21 cellular contexts compared by ENCODE assay signal in the genomic region with DNA sequence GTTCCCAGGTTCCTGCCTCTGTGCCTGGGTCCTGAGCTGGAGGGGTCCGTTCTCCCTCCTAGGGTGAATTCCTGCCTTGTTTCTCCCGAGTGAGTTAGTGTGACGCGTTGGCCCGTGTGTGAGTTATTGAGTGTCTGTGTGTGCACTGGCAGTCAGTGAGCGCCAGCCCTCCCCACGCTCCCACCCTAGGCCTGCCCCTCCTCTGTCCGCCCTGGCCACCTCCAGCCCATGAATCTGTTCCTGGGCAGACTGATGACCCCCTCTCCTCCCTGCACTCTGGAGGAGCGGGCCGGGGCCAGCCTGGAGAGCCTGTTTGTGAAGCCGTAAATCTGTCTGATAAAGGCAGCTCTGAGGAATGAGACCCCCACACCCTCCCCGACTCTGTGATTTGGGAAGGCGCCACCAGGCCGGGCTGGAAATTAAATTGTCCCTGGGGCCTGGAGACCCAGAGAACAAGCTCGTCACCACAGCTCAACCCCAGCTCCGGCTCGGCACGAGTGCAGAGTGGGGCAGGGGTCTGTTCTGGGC. TPM values are rescaled to one million over a fixed set of nuclear protein-coding genes. Genes with fewer than 3 reads are reported as not detected.
DNase-seq lines count a peak whose midpoint lies in the region; ATAC-seq and TF ChIP-seq lines count a peak whose summit lies in the region.
"Had no signal": no experiment of that assay in that cellular context is flagged by ENCODE, and none has a peak within 500 bp of the region (broad histone marks: within the 10 kb centered on the region; RNA-seq: fewer than 3 reads in every experiment).

No MANE protein-coding gene starts in this region.

- H3K9ac ChIP-seq in BLaER1 treated with 17β-estradiol and CSF1 and Interleukin-3, amounts not matched to agents 10 nM and 100 nM: peak overlapping the region in 7 of 11 experiments; percentile 1 to 68 (median 55); a peak in 10 of 22 replicates
- no peak overlapping the region for H3K9ac ChIP-seq in rectal smooth muscle tissue (ENCODE audit: low read length)
- H3K9ac ChIP-seq: GM23248 had no signal

- peaks cover under 1 to 13% (median 7%) of the 10 kb centered on the region in 11 experiments; a peak in 16 of 22 replicates for H3K36me3 ChIP-seq in BLaER1 treated with 17β-estradiol and CSF1 and Interleukin-3, amounts not matched to agents 10 nM and 100 nM
- H3K36me3 ChIP-seq in mesodermal cell (ENCODE audit: control insufficient read depth, insufficient read depth, low read length) (peaks cover 5% of the 10 kb centered on the region), rectal smooth muscle tissue (ENCODE audit: control insufficient read depth, insufficient read depth, low read length) (no peaks in the 10 kb centered on the region), mucosa of descending colon (ENCODE audit: low read depth) (no peaks in the 10 kb centered on the region)

- peaks cover 0 to 14% (median 7%) of the 10 kb centered on the region in 11 experiments; a peak in 9 of 22 replicates for H4K20me1 ChIP-seq in BLaER1 treated with 17β-estradiol and CSF1 and Interleukin-3, amounts not matched to agents 10 nM and 100 nM

- H3K4me2 ChIP-seq in BLaER1 treated with 17β-estradiol and CSF1 and Interleukin-3, amounts not matched to agents 10 nM and 100 nM: peak overlapping the region; percentile 78 to 96 (median 84)

- H3K4me3 Mint-ChIP-seq in T-helper 17 cell: no peak overlapping the region
- H3K4me3 Mint-ChIP-seq: CD4-positive, alpha-beta memory T cell had no signal

- ATAC-seq in HG03095 (IDR thresholded peaks at IDR 0.05; ENCODE audit: unreplicated experiment): no peak
- ATAC-seq in mucosa of descending colon: no peak
- ATAC-seq in T-helper 17 cell: no peak
- ATAC-seq: HCT116 had no signal

- no peaks in the 10 kb centered on the region for H3K27me3 Mint-ChIP-seq in T-helper 17 cell
- H3K27me3 Mint-ChIP-seq: CD4-positive, alpha-beta memory T cell had no signal

- H3K4me1 Mint-ChIP-seq in T-helper 17 cell: no peaks in the 10 kb centered on the region
- H3K4me1 Mint-ChIP-seq: CD4-positive, alpha-beta memory T cell had no signal

- peaks cover 0 to 31% (median 21%) of the 10 kb centered on the region in 11 experiments; a peak in 14 of 22 replicates for H3K27me3 ChIP-seq in BLaER1 treated with 17β-estradiol and CSF1 and Interleukin-3, amounts not matched to agents 10 nM and 100 nM
- peaks cover 2% of the 10 kb centered on the region for H3K27me3 ChIP-seq in rectal smooth muscle tissue (ENCODE audit: control insufficient read depth, insufficient read depth, low read length)

- H3K4me1 ChIP-seq in BLaER1 treated with 17β-estradiol and CSF1 and Interleukin-3, amounts not matched to agents 10 nM and 100 nM: peaks cover 13 to 47% (median 30%) of the 10 kb centered on the region in 10 experiments
- peaks cover 5% of the 10 kb centered on the region for H3K4me1 ChIP-seq in mesodermal cell (ENCODE audit: control insufficient read depth, insufficient read depth, low read length, poor library complexity, severe bottlenecking)
- H3K4me1 ChIP-seq in rectal smooth muscle tissue (ENCODE audit: control insufficient read depth, insufficient read depth, low read length): peaks cover 4% of the 10 kb centered on the region
- H3K4me1 ChIP-seq in mucosa of descending colon (ENCODE audit: low read depth): no peaks in the 10 kb centered on the region

- H3K27ac ChIP-seq in BLaER1 treated with 17β-estradiol and CSF1 and Interleukin-3, amounts not matched to agents 10 nM and 100 nM: no peak overlapping the region; a peak in 3 of 22 replicates
- peak overlapping the region; percentile 55 for H3K27ac ChIP-seq in mesodermal cell (ENCODE audit: low read depth, low read length, severe bottlenecking)
- H3K27ac ChIP-seq in rectal smooth muscle tissue (ENCODE audit: low read depth, low read length): peak overlapping the region; percentile 30
- H3K27ac ChIP-seq: GM23248, HL-60 had no signal

- DNase-seq in SK-N-DZ (ENCODE audit: low spot score) (peak; percentile 94), mucosa of descending colon (no peak), T-helper 17 cell (no peak)
- DNase-seq: ACHN; AML-193; CD4-positive, alpha-beta memory T cell; DMS79; GM23248; NCI-H187 treated with DMSO at 0.1 percent for 48 hours; NCI-H446; NK-92 treated with Interleukin-12 subunit alpha and Interleukin-12 subunit beta, amount 100 ng/mL, for 24 hours; OCI-M1; SIG-M5 had no signal

- no peak overlapping the region for H3K4me3 ChIP-seq in BLaER1 treated with 17β-estradiol and CSF1 and Interleukin-3, amounts not matched to agents 10 nM and 100 nM
- no peak overlapping the region for H3K4me3 ChIP-seq in mesodermal cell (ENCODE audit: extremely low read depth, insufficient read depth, low read length, poor library complexity, severe bottlenecking)
- H3K4me3 ChIP-seq in rectal smooth muscle tissue (ENCODE audit: low read length): no peak overlapping the region
- H3K4me3 ChIP-seq in mucosa of descending colon: no peak overlapping the region
- H3K4me3 ChIP-seq: GM23248 had no signal

- H3K27ac Mint-ChIP-seq in T-helper 17 cell: no peak overlapping the region

- WGBS in mesodermal cell (ENCODE audit: insufficient coverage in 2 of 2), 2 experiments: 90 to 91% methylated on average over 10 to 12 of the region's 18 CpGs

- no peaks in the 10 kb centered on the region for H3K9me3 ChIP-seq in BLaER1 treated with 17β-estradiol and CSF1 and Interleukin-3, amounts not matched to agents 10 nM and 100 nM (replicated peaks in 1 of 11)
- H3K9me3 ChIP-seq in mesodermal cell (ENCODE audit: control insufficient read depth, low read length): no peaks in the 10 kb centered on the region
- H3K9me3 ChIP-seq in mucosa of descending colon: no peaks in the 10 kb centered on the region
- H3K9me3 ChIP-seq in T-helper 17 cell (ENCODE audit: control insufficient read depth, low read length, poor library complexity, severe bottlenecking): no peaks in the 10 kb centered on the region

- intact Hi-C loops in mucosa of descending colon (cut with DNase I, micrococcal nuclease): no loop called here

- no peaks in the 10 kb centered on the region for H3K36me3 Mint-ChIP-seq in T-helper 17 cell (ENCODE audit: low read depth)

- no peak for TF ChIP-seq CTCF in mucosa of descending colon (IDR thresholded peaks at IDR 0.05)

RNA-seq across cellular contexts. Expression of gene TSSC4, which starts 8.5 kb away (rescaled TPM):
- 61.2 and 72.3 TPM in 2 replicates for polyA plus RNA-seq in SK-N-DZ (2014; cell fraction: cytosol; rRNA removed)
- polyA plus RNA-seq in SK-N-DZ (2014; cell fraction: nucleus; rRNA removed): 62.2 and 69.1 TPM in 2 replicates
- polyA plus RNA-seq in mesodermal cell (2013, experiment 1 of 2): 33.0 TPM
- 33.4 TPM for polyA plus RNA-seq in mesodermal cell (2013, experiment 2 of 2)
- 10 to 100 TPM; 33.9 to 58.8 (median 39.2) TPM for total RNA-seq in mucosa of descending colon
- 10 to 100 TPM; 47.9 to 60.3 TPM for total RNA-seq in T-helper 17 cell

RNA-seq across cellular contexts. Expression of gene CD81, which starts 32.0 kb away (rescaled TPM):
- 138 and 159 TPM in 2 replicates for polyA plus RNA-seq in SK-N-DZ (2014; cell fraction: cytosol; rRNA removed)
- polyA plus RNA-seq in SK-N-DZ (2014; cell fraction: nucleus; rRNA removed): 94.7 and 112 TPM in 2 replicates
- polyA plus RNA-seq in mesodermal cell (2013, experiment 1 of 2): 335 TPM
- 274 TPM for polyA plus RNA-seq in mesodermal cell (2013, experiment 2 of 2)
- total RNA-seq in mucosa of descending colon (100 to 1,000 TPM in 2 of 3 donors, 10 to 100 TPM in 1; 98.7 to 551 (median 186) TPM), T-helper 17 cell (100 to 1,000 TPM; 153 to 194 TPM)

RNA-seq across cellular contexts. Expression of gene TRPM5, which starts 35.2 kb away (rescaled TPM):
- 0.26 and 0.38 TPM in 2 replicates for polyA plus RNA-seq in SK-N-DZ (2014; cell fraction: cytosol; rRNA removed)
- 2.9 and 3.9 TPM in 2 replicates for polyA plus RNA-seq in SK-N-DZ (2014; cell fraction: nucleus; rRNA removed)
- 0.07 TPM for polyA plus RNA-seq in mesodermal cell (2013, experiment 1 of 2)
- polyA plus RNA-seq in mesodermal cell (2013, experiment 2 of 2): 0.15 TPM
- total RNA-seq in mucosa of descending colon (1 to 10 TPM; 2.2 to 3.7 (median 2.5) TPM), T-helper 17 cell (under 1 TPM; 0.07 to 0.08 TPM)
- total RNA-seq: G401, GM23248, RPMI7951 had no signal
- polyA plus RNA-seq: CD4-positive, alpha-beta memory T cell; GM23248 had no signal

RNA-seq across cellular contexts. Expression of gene KCNQ1, which starts 35.7 kb away (rescaled TPM):
- polyA plus RNA-seq in SK-N-DZ (2014; cell fraction: cytosol; rRNA removed): not detected in 2 replicates
- not detected in 2 replicates for polyA plus RNA-seq in SK-N-DZ (2014; cell fraction: nucleus; rRNA removed)
- polyA plus RNA-seq in mesodermal cell (2013, experiment 1 of 2): 1.6 TPM
- polyA plus RNA-seq in mesodermal cell (2013, experiment 2 of 2): 0.86 TPM
- total RNA-seq in mucosa of descending colon (10 to 100 TPM; 15.5 to 44.7 (median 37.4) TPM), T-helper 17 cell (10 to 100 TPM; 18.6 to 25.5 TPM)
- total RNA-seq: GM23248, RPMI7951 had no signal
- polyA plus RNA-seq: GM23248 had no signal

Comparison
In these comparisons a context has a peak if more than half of its experiments do, and no peak if none do; other contexts are left out.
1. H3K27ac ChIP-seq: peak in mesodermal cell (single experiment) and rectal smooth muscle tissue (single experiment); none in BLaER1 treated with 17β-estradiol and CSF1 and Interleukin-3, amounts not matched to agents 10 nM and 100 nM (0 of 11).